1 cellular context compared by ENCODE assay signal in the genomic region with DNA sequence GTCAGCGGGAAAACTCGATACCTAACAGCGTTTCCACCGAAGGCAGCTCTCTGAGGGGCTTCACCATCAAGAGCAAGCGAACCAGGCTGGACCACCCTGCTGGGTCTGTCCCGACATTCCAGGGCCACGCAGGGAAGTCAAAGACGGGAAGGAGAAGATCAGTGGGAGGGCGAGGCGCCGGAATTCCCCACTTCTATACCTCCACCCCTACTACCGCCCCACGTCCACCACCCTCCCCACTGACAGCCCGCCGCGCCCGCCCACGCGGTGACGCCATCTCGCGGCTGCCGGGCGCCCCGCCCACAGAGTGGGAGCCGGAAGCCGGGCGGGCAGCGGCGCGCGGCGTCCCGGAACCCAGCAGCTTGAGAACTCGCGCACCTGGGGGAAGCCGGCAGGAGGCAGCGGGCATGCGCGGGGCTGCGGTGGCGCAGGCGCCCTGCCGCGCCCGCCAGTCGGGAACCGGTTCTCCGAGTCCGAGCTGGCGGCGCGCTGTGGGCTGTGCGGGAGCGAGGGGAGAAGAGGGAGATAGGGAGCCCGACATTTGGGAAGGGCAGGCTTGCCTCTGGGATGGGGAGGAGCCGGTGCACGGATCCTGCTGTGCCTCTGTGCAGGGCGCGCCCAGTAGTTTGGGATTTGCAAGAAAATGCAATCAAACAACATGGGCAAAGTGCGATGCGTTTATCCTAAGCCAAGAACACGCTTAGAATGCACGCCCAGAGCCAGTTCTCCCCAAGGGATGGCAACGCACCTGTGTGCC.
A peak's percentile ranks its signal among the peaks of the same experiment; 100 is the strongest.
TF ChIP-seq lines count a peak whose summit lies in the region.

No MANE protein-coding gene starts in this region.

TF ChIP-seq in HepG2, 621 proteins besides CTCF, POLR2A, EP300 and RAD21 (continued from another document and continues in another):
- peak; percentile 64; the same call in 1 of the 2 replicates for TF ChIP-seq ZNF142 (CRISPR knock-in tag; IDR thresholded peaks at IDR 0.05)
- 0 out of 2 replicates have a peak, but pooled peaks have one; percentile 57 for TF ChIP-seq ZNF34 (CRISPR knock-in tag; IDR thresholded peaks at IDR 0.05; ENCODE audit: borderline replicate concordance)
- peak; percentile 66 for TF ChIP-seq ZNF800 (CRISPR knock-in tag; IDR thresholded peaks at IDR 0.05)
- TF ChIP-seq PAX8 (CRISPR knock-in tag; IDR thresholded peaks at IDR 0.05; ENCODE audit: borderline replicate concordance), result no peak
- no peak for TF ChIP-seq ZKSCAN8 (CRISPR knock-in tag; IDR thresholded peaks at IDR 0.05; ENCODE audit: borderline replicate concordance)
- peak; percentile 36; the same call in 1 of the 2 replicates for TF ChIP-seq ZNF329 (CRISPR knock-in tag; IDR thresholded peaks at IDR 0.05; ENCODE audit: low read depth)
- peak; percentile 39; the same call in 1 of the 2 replicates for TF ChIP-seq FOXK1 (CRISPR knock-in tag; IDR thresholded peaks at IDR 0.05; ENCODE audit: borderline replicate concordance, low read depth)
- no peak for TF ChIP-seq ZNF232 (CRISPR knock-in tag; IDR thresholded peaks at IDR 0.05; ENCODE audit: borderline replicate concordance)
- peak; percentile 15; the same call in 1 of the 2 replicates for TF ChIP-seq MEIS2 (CRISPR knock-in tag; IDR thresholded peaks at IDR 0.05)
- TF ChIP-seq TBX3 (IDR thresholded peaks at IDR 0.05; ENCODE audit: borderline replicate concordance), result no peak
- 0 out of 2 replicates have a peak, but pooled peaks have one; percentile 43 for TF ChIP-seq TFE3 (CRISPR knock-in tag; IDR thresholded peaks at IDR 0.05)
- peak; percentile 67; the same call in 1 of the 2 replicates for TF ChIP-seq KDM5B (CRISPR knock-in tag; IDR thresholded peaks at IDR 0.05; ENCODE audit: borderline replicate concordance)
- TF ChIP-seq, protein P1, sequence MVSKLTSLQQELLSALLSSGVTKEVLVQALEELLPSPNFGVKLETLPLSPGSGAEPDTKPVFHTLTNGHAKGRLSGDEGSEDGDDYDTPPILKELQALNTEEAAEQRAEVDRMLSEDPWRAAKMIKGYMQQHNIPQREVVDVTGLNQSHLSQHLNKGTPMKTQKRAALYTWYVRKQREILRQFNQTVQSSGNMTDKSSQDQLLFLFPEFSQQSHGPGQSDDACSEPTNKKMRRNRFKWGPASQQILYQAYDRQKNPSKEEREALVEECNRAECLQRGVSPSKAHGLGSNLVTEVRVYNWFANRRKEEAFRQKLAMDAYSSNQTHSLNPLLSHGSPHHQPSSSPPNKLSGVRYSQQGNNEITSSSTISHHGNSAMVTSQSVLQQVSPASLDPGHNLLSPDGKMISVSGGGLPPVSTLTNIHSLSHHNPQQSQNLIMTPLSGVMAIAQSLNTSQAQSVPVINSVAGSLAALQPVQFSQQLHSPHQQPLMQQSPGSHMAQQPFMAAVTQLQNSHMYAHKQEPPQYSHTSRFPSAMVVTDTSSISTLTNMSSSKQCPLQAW (CRISPR knock-in tag; IDR thresholded peaks at IDR 0.05), result no peak; the same call in 1 of the 2 replicates
- peak; percentile 58 for TF ChIP-seq ZNF414 (CRISPR knock-in tag; IDR thresholded peaks at IDR 0.05)
- peak; percentile 8; the same call in 1 of the 2 replicates for TF ChIP-seq ZNF629 (CRISPR knock-in tag; conservative IDR thresholded peaks at IDR 0.05)
- peak; percentile 52; the same call in 1 of the 2 replicates for TF ChIP-seq RFXAP (CRISPR knock-in tag; IDR thresholded peaks at IDR 0.05; ENCODE audit: borderline replicate concordance)
- TF ChIP-seq ZNF546 (CRISPR knock-in tag; conservative IDR thresholded peaks at IDR 0.05), result 0 out of 2 replicates have a peak, but pooled peaks have one; percentile 13
- TF ChIP-seq MTF2 (CRISPR knock-in tag; IDR thresholded peaks at IDR 0.05; ENCODE audit: borderline replicate concordance), result peak; percentile 67; the same call in 1 of the 2 replicates
- no peak for TF ChIP-seq ZBTB7A (CRISPR knock-in tag; IDR thresholded peaks at IDR 0.05)
- TF ChIP-seq ZBTB7B (CRISPR knock-in tag; IDR thresholded peaks at IDR 0.05), result no peak
- no peak for TF ChIP-seq HBP1 (CRISPR knock-in tag; IDR thresholded peaks at IDR 0.05; ENCODE audit: low read depth)
- TF ChIP-seq POLR2G (IDR thresholded peaks at IDR 0.05; ENCODE audit: low read depth, low read length), result peak; percentile 92
- no peak for TF ChIP-seq ZNF3 (CRISPR knock-in tag; IDR thresholded peaks at IDR 0.05)
- peak; percentile 55; the same call in 1 of the 2 replicates for TF ChIP-seq GATA4 (IDR thresholded peaks at IDR 0.05; ENCODE audit: borderline replicate concordance, low read depth)
- TF ChIP-seq ZNF18 (CRISPR knock-in tag; IDR thresholded peaks at IDR 0.05; ENCODE audit: insufficient replicate concordance), result peak; percentile 51
- 0 out of 2 replicates have a peak, but pooled peaks have one; percentile 13 for TF ChIP-seq ZNF572 (CRISPR knock-in tag; IDR thresholded peaks at IDR 0.05)
- TF ChIP-seq SP140L (CRISPR knock-in tag; IDR thresholded peaks at IDR 0.05; ENCODE audit: borderline replicate concordance), result no peak
- peak; percentile 27; the same call in 1 of the 2 replicates for TF ChIP-seq ZNF747 (CRISPR knock-in tag; IDR thresholded peaks at IDR 0.05; ENCODE audit: borderline replicate concordance)
- TF ChIP-seq ZIK1 (CRISPR knock-in tag; IDR thresholded peaks at IDR 0.05; ENCODE audit: borderline replicate concordance, low read depth), result no peak
- TF ChIP-seq CENPT (CRISPR knock-in tag; IDR thresholded peaks at IDR 0.05; ENCODE audit: low read depth), result peak; percentile 58; the same call in 1 of the 2 replicates
- TF ChIP-seq NCOA2 (CRISPR knock-in tag; IDR thresholded peaks at IDR 0.05), result peak; percentile 15; the same call in 1 of the 2 replicates
- no peak for TF ChIP-seq ATM (IDR thresholded peaks at IDR 0.05; ENCODE audit: borderline replicate concordance)
- TF ChIP-seq ZNF138 (CRISPR knock-in tag; IDR thresholded peaks at IDR 0.05; ENCODE audit: low read depth), result peak; percentile 29; the same call in 1 of the 2 replicates
- no peak for TF ChIP-seq STAT5B (CRISPR knock-in tag; IDR thresholded peaks at IDR 0.05)
- peak; percentile 61 for TF ChIP-seq ASH2L (IDR thresholded peaks at IDR 0.05; ENCODE audit: insufficient read length, low read depth, low read length)
- TF ChIP-seq, protein P2, sequence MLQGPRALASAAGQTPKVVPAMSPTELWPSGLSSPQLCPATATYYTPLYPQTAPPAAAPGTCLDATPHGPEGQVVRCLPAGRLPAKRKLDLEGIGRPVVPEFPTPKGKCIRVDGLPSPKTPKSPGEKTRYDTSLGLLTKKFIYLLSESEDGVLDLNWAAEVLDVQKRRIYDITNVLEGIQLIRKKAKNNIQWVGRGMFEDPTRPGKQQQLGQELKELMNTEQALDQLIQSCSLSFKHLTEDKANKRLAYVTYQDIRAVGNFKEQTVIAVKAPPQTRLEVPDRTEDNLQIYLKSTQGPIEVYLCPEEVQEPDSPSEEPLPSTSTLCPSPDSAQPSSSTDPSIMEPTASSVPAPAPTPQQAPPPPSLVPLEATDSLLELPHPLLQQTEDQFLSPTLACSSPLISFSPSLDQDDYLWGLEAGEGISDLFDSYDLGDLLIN (CRISPR knock-in tag; IDR thresholded peaks at IDR 0.05; ENCODE audit: borderline replicate concordance), result peak; percentile 22; the same call in 1 of the 2 replicates
- TF ChIP-seq ZNF766 (CRISPR knock-in tag; IDR thresholded peaks at IDR 0.05; ENCODE audit: borderline replicate concordance), result peak; percentile 75; the same call in 1 of the 2 replicates
- no peak for TF ChIP-seq SRSF9 (IDR thresholded peaks at IDR 0.05; ENCODE audit: borderline replicate concordance, insufficient read depth, low read depth, low read length, poor library complexity, severe bottlenecking)
- TF ChIP-seq FOXM1 (CRISPR knock-in tag; IDR thresholded peaks at IDR 0.05), result no peak
- TF ChIP-seq GTF2F1 (IDR thresholded peaks at IDR 0.05; ENCODE audit: low read length), result no peak
- peak; percentile 82 for TF ChIP-seq ZSCAN21 (CRISPR knock-in tag; IDR thresholded peaks at IDR 0.05; ENCODE audit: borderline replicate concordance)
- TF ChIP-seq AHR (CRISPR knock-in tag; IDR thresholded peaks at IDR 0.05), result no peak
